In the genomic region with DNA sequence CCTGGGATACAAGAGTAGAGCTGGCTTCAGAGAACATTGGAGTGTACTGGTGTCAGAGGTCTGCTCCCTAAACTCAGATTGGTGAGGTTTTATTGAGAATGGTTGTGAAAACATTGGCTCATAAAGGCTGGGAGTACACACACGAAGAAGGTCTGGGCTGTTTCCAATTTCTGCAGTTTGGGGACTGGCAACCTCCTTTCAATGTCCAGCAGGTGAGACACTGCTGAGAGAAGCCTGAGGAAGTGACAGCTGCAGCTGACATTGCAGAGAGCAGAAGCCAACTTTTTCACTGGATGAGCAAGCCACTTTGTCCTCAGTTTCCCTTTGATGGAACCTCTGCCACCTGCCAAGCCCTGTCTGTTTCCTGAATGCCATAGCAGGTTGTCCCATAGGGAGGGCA, we compare ENCODE assay signal across 33 cellular contexts.
"Had no signal": no experiment of that assay in that cellular context is flagged by ENCODE, and none has a peak within 500 bp of the region (broad histone marks: within the 10 kb centered on the region; RNA-seq: fewer than 3 reads in every experiment).

No MANE protein-coding gene starts in this region.

- H3K27ac Mint-ChIP-seq: activated B cell treated with CpG ODN at 0.5 μM for 24 hours; activated CD4-positive, alpha-beta memory T cell treated with anti-CD3 and anti-CD28 coated beads for 36 hours; activated CD4-positive, alpha-beta T cell treated with anti-CD3 and anti-CD28 coated beads, Interleukin-2, amount 10 ng/mL, durations not matched to agents 24 days and 14 days; activated CD8-positive, alpha-beta T cell treated with anti-CD3 and anti-CD28 coated beads for 36 hours; activated naive CD4-positive, alpha-beta T cell treated with anti-CD3 and anti-CD28 coated beads for 36 hours; activated naive CD8-positive, alpha-beta T cell; activated naive CD8-positive, alpha-beta T cell treated with anti-CD3 and anti-CD28 coated beads, Interleukin-2, amount 10 ng/mL, durations not matched to agents 7 days and 5 days; activated naive CD8-positive, alpha-beta T cell treated with anti-CD3 and anti-CD28 coated beads, Interleukin-2, amount 50 U/mL, for 24 hours; activated T-cell treated with anti-CD3 and anti-CD28 coated beads, Interleukin-2, amount 50 U/mL, for 72 hours; activated T-helper 1 cell treated with anti-CD3 and anti-CD28 coated beads, Interleukin-12 subunit alpha, Interleukin-12 subunit beta, Interleukin-2, Interleukin-4 antibody, amounts not matched to agents 30 ng/mL and 10 ng/mL and 1 ng/mL, durations not matched to agents 14 hours and 24 hours and 36 hours; activated T-helper 17 cell treated with anti-CD3 and anti-CD28 coated beads, Interleukin-2, amount 50 U/mL, for 72 hours; brain; T-helper 1 cell treated with Interleukin-12 subunit alpha and Interleukin-12 subunit beta and Interleukin-4 antibody, amounts not matched to agents 30 μg/mL and 1 μg/mL, for 36 hours; T-helper 2 cell treated with Interferon-gamma antibody and Interleukin-4, amounts not matched to agents 5 μg/mL and 100 μg/mL, for 36 hours had no signal

- H3K9me3 Mint-ChIP-seq: activated B cell treated with CpG ODN at 0.5 μM for 24 hours; activated CD4-positive, alpha-beta memory T cell treated with anti-CD3 and anti-CD28 coated beads for 36 hours; activated CD4-positive, alpha-beta T cell treated with anti-CD3 and anti-CD28 coated beads, Interleukin-2, amount 10 ng/mL, durations not matched to agents 24 days and 14 days; activated naive CD8-positive, alpha-beta T cell treated with anti-CD3 and anti-CD28 coated beads, Interleukin-2, amount 10 ng/mL, durations not matched to agents 7 days and 5 days; activated T-cell treated with anti-CD3 and anti-CD28 coated beads, Interleukin-2, amount 50 U/mL, for 4 hours; activated T-helper 1 cell treated with anti-CD3 and anti-CD28 coated beads, Interleukin-12 subunit alpha, Interleukin-12 subunit beta, Interleukin-2, Interleukin-4 antibody, amounts not matched to agents 30 ng/mL and 10 ng/mL and 1 ng/mL, durations not matched to agents 14 hours and 24 hours and 36 hours; activated T-helper 17 cell treated with anti-CD3 and anti-CD28 coated beads, Interleukin-2, amount 50 U/mL, for 72 hours; T-helper 1 cell treated with Interleukin-12 subunit alpha and Interleukin-12 subunit beta and Interleukin-4 antibody, amounts not matched to agents 30 μg/mL and 1 μg/mL, for 36 hours; T-helper 2 cell treated with Interferon-gamma antibody and Interleukin-4, amounts not matched to agents 5 μg/mL and 100 μg/mL, for 36 hours had no signal

- ATAC-seq: activated CD8-positive, alpha-beta T cell treated with anti-CD3 and anti-CD28 coated beads for 36 hours; activated naive CD8-positive, alpha-beta T cell treated with anti-CD3 and anti-CD28 coated beads, Interleukin-2, amount 50 U/mL, for 24 hours; activated T-cell treated with anti-CD3 and anti-CD28 coated beads, Interleukin-2, amount 50 U/mL, for 4 hours; activated T-cell treated with anti-CD3 and anti-CD28 coated beads, Interleukin-2, amount 50 U/mL, for 72 hours; activated T-helper 17 cell treated with anti-CD3 and anti-CD28 coated beads, Interleukin-2, amount 50 U/mL, for 72 hours had no signal

- H3K36me3 Mint-ChIP-seq: activated CD4-positive, alpha-beta memory T cell treated with anti-CD3 and anti-CD28 coated beads for 36 hours; activated naive CD8-positive, alpha-beta T cell; activated naive CD8-positive, alpha-beta T cell treated with anti-CD3 and anti-CD28 coated beads, Interleukin-2, amount 10 ng/mL, durations not matched to agents 7 days and 5 days; brain had no signal

- DNase-seq: activated B cell treated with CpG ODN at 0.5 μM for 24 hours; activated CD4-positive, alpha-beta memory T cell treated with anti-CD3 and anti-CD28 coated beads for 36 hours; activated CD4-positive, alpha-beta T cell treated with anti-CD3 and anti-CD28 coated beads for 4 hours; activated CD4-positive, alpha-beta T cell treated with anti-CD3 and anti-CD28 coated beads, Interleukin-2, amount 10 ng/mL, durations not matched to agents 24 days and 14 days; activated CD4-positive, alpha-beta T cell treated with anti-CD3 and anti-CD28 coated beads, Interleukin-2, amount 50 U/mL, for 1 hour; activated CD4-positive, alpha-beta T cell treated with anti-CD3 and anti-CD28 coated beads, Interleukin-2, amount 50 U/mL, for 4 hours; activated CD4-positive, CD25-positive, alpha-beta regulatory T cell treated with anti-CD3 and anti-CD28 coated beads, Interleukin-2, amount 50 U/mL, for 72 hours; activated CD8-positive, alpha-beta memory T cell treated with anti-CD3 and anti-CD28 coated beads, Interleukin-2, amount 50 U/mL, for 4 hours; activated CD8-positive, alpha-beta T cell treated with anti-CD3 and anti-CD28 coated beads for 36 hours; activated effector memory CD4-positive, alpha-beta T cell treated with anti-CD3 and anti-CD28 coated beads, Interleukin-2, amount 50 U/mL, for 16 hours; activated gamma-delta T cell treated with Interleukin-2 at 50 U/mL for 16 hours; activated naive CD4-positive, alpha-beta T cell; activated naive CD4-positive, alpha-beta T cell treated with anti-CD3 and anti-CD28 coated beads for 36 hours; activated naive CD4-positive, alpha-beta T cell treated with anti-CD3 and anti-CD28 coated beads, Interleukin-2, amount 50 U/mL, for 16 hours; activated naive CD8-positive, alpha-beta T cell treated with anti-CD3 and anti-CD28 coated beads, Interleukin-2, amount 10 ng/mL, durations not matched to agents 7 days and 5 days; activated naive CD8-positive, alpha-beta T cell treated with anti-CD3 and anti-CD28 coated beads, Interleukin-2, amount 50 U/mL, for 24 hours; activated T-cell treated with anti-CD3 and anti-CD28 coated beads for 4 hours; activated T-cell treated with anti-CD3 and anti-CD28 coated beads, Interleukin-2, amount 50 U/mL, for 1 hour; activated T-cell treated with anti-CD3 and anti-CD28 coated beads, Interleukin-2, amount 50 U/mL, for 4 hours; activated T-cell treated with anti-CD3 and anti-CD28 coated beads, Interleukin-2, amount 50 U/mL, for 72 hours; amygdala; anterior cingulate cortex; central memory CD4-positive, alpha-beta T cell; cerebellar nuclear complex; T-helper 1 cell; T-helper 2 cell; T-helper 9 cell had no signal
